9 cellular contexts compared by ENCODE assay signal in the genomic region with DNA sequence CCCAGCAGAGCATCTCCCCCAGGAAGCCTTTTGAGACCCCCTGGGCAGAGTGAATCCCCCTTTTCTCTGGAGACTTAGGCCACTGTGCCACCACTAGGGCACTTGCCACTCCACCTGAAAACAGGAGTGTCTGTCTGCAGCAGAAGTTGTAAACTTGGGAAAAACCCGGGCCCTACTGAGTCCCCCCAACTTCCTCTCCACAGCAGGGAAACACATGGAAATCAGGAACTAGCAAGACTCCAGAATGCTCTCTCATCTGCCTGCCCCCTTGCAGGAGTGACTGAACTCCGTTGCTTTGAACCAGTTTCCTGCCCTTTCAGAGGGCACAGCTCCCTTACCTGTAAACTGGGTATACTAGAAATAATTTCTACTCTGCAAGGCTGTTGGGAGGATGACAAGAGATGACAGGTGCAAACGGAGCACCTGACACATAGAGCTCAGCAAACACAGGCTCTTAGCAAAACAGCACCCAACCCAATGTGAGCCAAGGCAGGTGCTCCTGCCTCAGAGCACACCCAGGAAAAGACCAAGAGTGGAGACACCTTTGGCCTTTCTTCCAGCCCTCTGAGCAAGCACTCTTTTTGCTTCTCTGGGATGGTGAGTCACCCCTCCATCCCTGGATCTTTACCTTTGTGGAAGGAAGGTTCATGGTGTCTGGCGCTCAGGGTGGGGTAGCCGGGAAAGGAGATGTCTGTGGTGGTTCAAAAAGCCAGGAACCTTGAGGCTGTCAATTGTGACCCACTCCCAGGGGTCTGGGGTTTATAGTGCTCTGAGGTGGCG. TPM values are rescaled to one million over a fixed set of nuclear protein-coding genes. Genes with fewer than 3 reads are reported as not detected.
DNase-seq lines count a peak whose midpoint lies in the region; ATAC-seq, FAIRE-seq and TF ChIP-seq lines count a peak whose summit lies in the region.
"Had no signal": no experiment of that assay in that cellular context is flagged by ENCODE, and none has a peak within 500 bp of the region (broad histone marks: within the 10 kb centered on the region; RNA-seq: fewer than 3 reads in every experiment).

A gene with protein sequence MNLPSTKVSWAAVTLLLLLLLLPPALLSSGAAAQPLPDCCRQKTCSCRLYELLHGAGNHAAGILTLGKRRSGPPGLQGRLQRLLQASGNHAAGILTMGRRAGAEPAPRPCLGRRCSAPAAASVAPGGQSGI (minus strand): TSS at position 736 of the 780 bp plus-strand sequence. CDS start 87 bp downstream, at position 649.

- no peaks in the 10 kb centered on the region for H3K36me3 ChIP-seq in H1 (ENCODE audit: control insufficient read depth in 2 of 4, insufficient read depth in 4 of 4, low read length in 3 of 4)

- peaks cover 2% of the 10 kb centered on the region for H3K4me1 Mint-ChIP-seq in progenitor cell of endocrine pancreas (ENCODE audit: low read depth)

- peak within 1 kb of the TSS; percentile 24 for H3K4me3 Mint-ChIP-seq in progenitor cell of endocrine pancreas (ENCODE audit: low read depth)

- no peak within 1 kb of the TSS for H2BK120ac ChIP-seq in H1 (replicated peaks; ENCODE audit: low read depth, low read length)

- H4K91ac ChIP-seq in H1 (replicated peaks; ENCODE audit: insufficient read length, low read length) = peak within 1 kb of the TSS; percentile 75

- no peak within 1 kb of the TSS for H4K5ac ChIP-seq in H1 (ENCODE audit: insufficient read length, low read depth, low read length)

- H3K14ac ChIP-seq in H1 (ENCODE audit: insufficient read length) = no peak within 1 kb of the TSS

- H3K36me3 Mint-ChIP-seq in progenitor cell of endocrine pancreas (ENCODE audit: insufficient read depth) = no peaks in the 10 kb centered on the region

- H3K9me3 Mint-ChIP-seq in progenitor cell of endocrine pancreas (ENCODE audit: low read depth) = no peaks in the 10 kb centered on the region

- H3K79me2 ChIP-seq in H1 (ENCODE audit: control insufficient read depth in 1 of 2, insufficient read depth in 2 of 2, low read length in 2 of 2) = no peaks in the 10 kb centered on the region

- TF ChIP-seq EP300 in H1 (IDR thresholded peaks at IDR 0.05; ENCODE audit: borderline replicate concordance in 1 of 2, low read depth in 2 of 2, low read length in 2 of 2) = no peak

- no peak within 1 kb of the TSS for H2BK5ac ChIP-seq in H1 (ENCODE audit: low read depth, low read length)

- no peak for ATAC-seq in HG03175 (IDR thresholded peaks at IDR 0.05; ENCODE audit: unreplicated experiment)

- no peak for TF ChIP-seq RAD21 in H1 (IDR thresholded peaks at IDR 0.05 in 1 of 2, conservative IDR thresholded peaks at IDR 0.05 in 1 of 2; ENCODE audit: low read depth in 2 of 2, low read length in 2 of 2)

- no peak within 1 kb of the TSS for H3K27ac ChIP-seq in H1 (ENCODE audit: low read depth, low read length)

- peaks cover 7 to 55% (median 41%) of the 10 kb centered on the region in 4 experiments for H3K27me3 ChIP-seq in H1 (replicated peaks in 1 of 4; ENCODE audit: control insufficient read depth in 3 of 4, extremely low read depth in 1 of 4, insufficient read depth in 3 of 4, low read length in 3 of 4)

- H3K4ac ChIP-seq in H1 (replicated peaks; ENCODE audit: insufficient read length, low read depth, low read length) = no peak within 1 kb of the TSS

- H2AFZ ChIP-seq in H1 (ENCODE audit: low read length) = no peak within 1 kb of the TSS

- POLR2A ChIA-PET in H1 (lab: Charles Lee; ENCODE audit: partially characterized antibody) = interaction anchor here (1.0 to 1.3 kb wide), 5 partner anchors 9 to 342 kb away, joined by 3 to 7 read pairs (median 3); a partner anchor contains a TSS

- H3K4me1 ChIP-seq in H1 (replicated peaks in 1 of 4; ENCODE audit: control insufficient read depth in 3 of 4, insufficient read depth in 4 of 4, low read length in 3 of 4) = peaks cover 0 to 17% (median 13%) of the 10 kb centered on the region in 4 experiments; a peak in 5 of 7 replicates

- peaks cover 13% of the 10 kb centered on the region; the same call in 1 of the 2 replicates for H3K23me2 ChIP-seq in H1 (ENCODE audit: low read depth, low read length)

- no peak within 1 kb of the TSS for H3K56ac ChIP-seq in H1 (replicated peaks; ENCODE audit: insufficient read length, low read depth, low read length)

- peaks cover 59% of the 10 kb centered on the region for H3K27me3 Mint-ChIP-seq in progenitor cell of endocrine pancreas

- no peaks in the 10 kb centered on the region for H3K9me3 ChIP-seq in H1 (ENCODE audit: insufficient read depth in 2 of 2, low read depth in 1 of 2, low read length in 1 of 2)

- no peak within 1 kb of the TSS for H3K23ac ChIP-seq in H1 (ENCODE audit: insufficient read length)

- DNase-seq in GF-D8 (lab: John Stamatoyannopoulos, UW) (peak; percentile 22), NCI-H69 (lab: John Stamatoyannopoulos, UW) (peak; percentile 37), H1 (ENCODE audit: low read depth in 1 of 2, low spot score in 2 of 2) (no peak), progenitor cell of endocrine pancreas (ENCODE audit: low spot score, unreplicated experiment) (no peak), SW 1271 (lab: John Stamatoyannopoulos, UW) (no peak), activated gamma-delta T cell (lab: John Stamatoyannopoulos, UW) (no peak)
- DNase-seq in activated effector memory CD4-positive, alpha-beta T cell treated with anti-CD3 and anti-CD28 coated beads, Interleukin-2, amount 50 U/mL, for 16 hours = no peak

- H3K79me1 ChIP-seq in H1 (ENCODE audit: low read depth, low read length) = no peaks in the 10 kb centered on the region

- 84% methylated on average over 6 of the region's 6 CpGs; no CpG with 5 or more reads in 1 of the 2 experiments for WGBS in H1 (ENCODE audit: extremely low coverage in 1 of 2, insufficient coverage in 1 of 2, insufficient read length in 1 of 2, insufficient replicate concordance in 2 of 2, low coverage in 1 of 2, low lambda C conversion rate in 2 of 2, missing lambda C conversion rate in 1 of 2), 2 experiments

- CTCF ChIA-PET in H1 (lab: Charles Lee; ENCODE audit: partially characterized antibody) = interaction anchor here (0.8 to 1.9 kb wide), 11 partner anchors 11 to 340 kb away, joined by 3 to 9 read pairs (median 3); no protein-coding TSS in a partner anchor

- H2BK15ac ChIP-seq in H1 (ENCODE audit: low read length) = peak within 1 kb of the TSS; percentile 37; the same call in 1 of the 2 replicates

- peak within 1 kb of the TSS in 2 of 4 experiments; percentile 5 to 71; a peak in 3 of 8 replicates for H3K4me3 ChIP-seq in H1 (ENCODE audit: extremely low read depth in 1 of 4, insufficient read depth in 2 of 4, low read depth in 3 of 4, low read length in 4 of 4)

- no peaks in the 10 kb centered on the region for H4K20me1 ChIP-seq in H1 (replicated peaks in 1 of 2; ENCODE audit: control insufficient read depth in 1 of 2, insufficient read depth in 2 of 2, low read length in 2 of 2)

- H4K8ac ChIP-seq in H1 (ENCODE audit: extremely low read depth, insufficient read depth, low read length) = no peak within 1 kb of the TSS; the same call in 1 of the 2 replicates

- H2BK12ac ChIP-seq in H1 (ENCODE audit: low read depth, low read length) = peak within 1 kb of the TSS; percentile 52; the same call in 1 of the 2 replicates

- H2BK20ac ChIP-seq in H1 (ENCODE audit: low read length) = 0 out of 2 replicates have a peak within 1 kb of the TSS, but pooled peaks have one; percentile 37

- H3K9ac ChIP-seq in H1 (replicated peaks in 1 of 4; ENCODE audit: extremely low read depth in 1 of 4, low read depth in 3 of 4, low read length in 3 of 4) = no peak within 1 kb of the TSS

- H3K27ac Mint-ChIP-seq in progenitor cell of endocrine pancreas = no peak within 1 kb of the TSS

- peak within 1 kb of the TSS; percentile 49 to 93 for H3K4me2 ChIP-seq in H1 (ENCODE audit: insufficient read depth in 1 of 2, low read depth in 2 of 2, low read length in 2 of 2)

- TF ChIP-seq CTCF in H1 (IDR thresholded peaks at IDR 0.05; ENCODE audit: control extremely low read depth in 1 of 3, insufficient read depth in 1 of 3, low read depth in 1 of 3, low read length in 3 of 3) (no peak), progenitor cell of endocrine pancreas (IDR thresholded peaks at IDR 0.05; ENCODE audit: unreplicated experiment) (no peak)

- FAIRE-seq in H1 (lab: Jason Lieb, UNC) = no peak

- no peak for TF ChIP-seq POLR2A in H1 (IDR thresholded peaks at IDR 0.05; ENCODE audit: control extremely low read depth in 1 of 2, low read depth in 2 of 2, low read length in 2 of 2)

- H3K18ac ChIP-seq in H1 (ENCODE audit: extremely low read depth, low read length) = peak within 1 kb of the TSS; percentile 60

- H2AK5ac ChIP-seq in H1 (ENCODE audit: low read depth, low read length) = no peak within 1 kb of the TSS

TF ChIP-seq in H1, 55 proteins besides CTCF, POLR2A, EP300 and RAD21:
- no peak for TF ChIP-seq CBX5 (IDR thresholded peaks at IDR 0.05; ENCODE audit: low read depth, low read length)
- no peak for TF ChIP-seq GABPA (IDR thresholded peaks at IDR 0.05; ENCODE audit: borderline replicate concordance, insufficient read depth, low read length)
- TF ChIP-seq TAF7 (optimal IDR thresholded peaks at IDR 0.05; ENCODE audit: borderline replicate concordance, low read depth, low read length) = no peak
- no peak for TF ChIP-seq CHD2 (IDR thresholded peaks at IDR 0.05; ENCODE audit: low read length)
- TF ChIP-seq, protein P1, sequence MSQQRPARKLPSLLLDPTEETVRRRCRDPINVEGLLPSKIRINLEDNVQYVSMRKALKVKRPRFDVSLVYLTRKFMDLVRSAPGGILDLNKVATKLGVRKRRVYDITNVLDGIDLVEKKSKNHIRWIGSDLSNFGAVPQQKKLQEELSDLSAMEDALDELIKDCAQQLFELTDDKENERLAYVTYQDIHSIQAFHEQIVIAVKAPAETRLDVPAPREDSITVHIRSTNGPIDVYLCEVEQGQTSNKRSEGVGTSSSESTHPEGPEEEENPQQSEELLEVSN (IDR thresholded peaks at IDR 0.05) = no peak
- TF ChIP-seq, protein P2, sequence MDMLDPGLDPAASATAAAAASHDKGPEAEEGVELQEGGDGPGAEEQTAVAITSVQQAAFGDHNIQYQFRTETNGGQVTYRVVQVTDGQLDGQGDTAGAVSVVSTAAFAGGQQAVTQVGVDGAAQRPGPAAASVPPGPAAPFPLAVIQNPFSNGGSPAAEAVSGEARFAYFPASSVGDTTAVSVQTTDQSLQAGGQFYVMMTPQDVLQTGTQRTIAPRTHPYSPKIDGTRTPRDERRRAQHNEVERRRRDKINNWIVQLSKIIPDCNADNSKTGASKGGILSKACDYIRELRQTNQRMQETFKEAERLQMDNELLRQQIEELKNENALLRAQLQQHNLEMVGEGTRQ (IDR thresholded peaks at IDR 0.05; ENCODE audit: low read length) = no peak

RNA-seq across cellular contexts. Expression of the gene that starts here (rescaled TPM):
- not detected in 2 replicates for total RNA-seq in H1 (2021; fragmentation: NEBNext Ultra II Directional; extraction: Animal tissue kit (Norgen Biotek cat#: 25700))
- polyA plus RNA-seq in H1 (2011; rRNA removed) = not detected in 2 replicates
- not detected for polyA plus RNA-seq in H1 (2011; cell fraction: cytosol; rRNA removed)
- not detected for polyA plus RNA-seq in H1 (2011; cell fraction: nucleus; rRNA removed)
- not detected in 4 replicates for polyA plus RNA-seq in H1 (2012, experiment 1 of 2)
- polyA plus RNA-seq in H1 (2012, experiment 2 of 2) = not detected
- 0.22 TPM for polyA plus RNA-seq in H1 (2013, experiment 1 of 2)
- polyA plus RNA-seq in H1 (2013, experiment 2 of 2) = 0.28 TPM
- polyA minus RNA-seq in H1 (2011; rRNA and poly(A)+ RNA removed) = not detected in 2 replicates
- polyA minus RNA-seq in H1 (2011; cell fraction: cytosol; rRNA and poly(A)+ RNA removed) = not detected
- polyA minus RNA-seq in H1 (2011; cell fraction: nucleus; rRNA and poly(A)+ RNA removed) = not detected
- not detected in 2 replicates for total RNA-seq in progenitor cell of endocrine pancreas
- total RNA-seq: subcutaneous adipose tissue had no signal

Comparison
In these comparisons a context has a peak if more than half of its experiments do, and no peak if none do; other contexts are left out.
1. DNase-seq: peak in GF-D8 (single experiment) and NCI-H69 (single experiment); none in H1 (0 of 2), progenitor cell of endocrine pancreas (single experiment), activated effector memory CD4-positive, alpha-beta T cell treated with anti-CD3 and anti-CD28 coated beads, Interleukin-2, amount 50 U/mL, for 16 hours (single experiment), SW 1271 (0 of 2) and activated gamma-delta T cell (single experiment).